ENCODE assay signal across 8 cellular contexts in genomic region chr7:111486472-111487142, GRCh38.
DNase-seq lines count a peak whose midpoint lies in the region; ATAC-seq, FAIRE-seq and TF ChIP-seq lines count a peak whose summit lies in the region.

No MANE protein-coding gene starts in this region.

- no TSS peak for BruUV-seq in PC-9 (replicated peaks; lab: Mats Ljungman, UMichigan)
- BruUV-seq in endothelial cell of umbilical vein (replicated peaks; lab: Mats Ljungman, UMichigan), result no TSS peak

- H3K36me3 ChIP-seq in KMS-11 (ENCODE audit: insufficient read depth), result no peaks in the 10 kb centered on the region
- H3K36me3 ChIP-seq in PC-9 (ENCODE audit: low read depth), result no peaks in the 10 kb centered on the region
- no peaks in the 10 kb centered on the region for H3K36me3 ChIP-seq in endothelial cell of umbilical vein (ENCODE audit: control insufficient read depth in 2 of 2, extremely low read depth in 1 of 2, insufficient read depth in 2 of 2, low read length in 2 of 2)
- H3K36me3 ChIP-seq in naive thymus-derived CD4-positive, alpha-beta T cell (ENCODE audit: control insufficient read depth in 2 of 3, insufficient read depth in 3 of 3, low read length in 3 of 3), result no peaks in the 10 kb centered on the region

- H3K4me3 ChIP-seq in KMS-11 (IDR thresholded peaks at IDR 0.05; ENCODE audit: insufficient read depth, low read depth, low read length) (no peak overlapping the region), PC-9 (no peak overlapping the region), endothelial cell of umbilical vein (replicated peaks in 1 of 3; ENCODE audit: insufficient read depth in 1 of 3, low read depth in 1 of 3, low read length in 3 of 3) (no peak overlapping the region)
- H3K4me3 ChIP-seq in naive thymus-derived CD4-positive, alpha-beta T cell (ENCODE audit: low read length), result no peak overlapping the region

- TF ChIP-seq CTCF in GM20000 (IDR thresholded peaks at IDR 0.05; ENCODE audit: extremely low read depth, missing control alignments), result peak; percentile 28
- peak; percentile 81 for TF ChIP-seq CTCF in KMS-11 (conservative IDR thresholded peaks at IDR 0.05; ENCODE audit: low read depth, low read length)
- TF ChIP-seq CTCF in PC-9 (conservative IDR thresholded peaks at IDR 0.05), result peak; percentile 76
- peak; percentile 48 to 57 for TF ChIP-seq CTCF in endothelial cell of umbilical vein (IDR thresholded peaks at IDR 0.05; ENCODE audit: extremely low read depth in 1 of 2, insufficient read depth in 1 of 2, low read depth in 1 of 2, low read length in 2 of 2)

- H2AFZ ChIP-seq in KMS-11 (ENCODE audit: low read depth) (no peak overlapping the region), PC-9 (no peak overlapping the region), endothelial cell of umbilical vein (ENCODE audit: low read depth, low read length) (no peak overlapping the region)

- intact Hi-C loops in PC-9 (cut with micrococcal nuclease; ENCODE audit: unreplicated experiment), result loop anchor here (10.0 kb wide), 2 partner anchors 248 to 1642 kb away; no protein-coding TSS in a partner anchor
- intact Hi-C loops in endothelial cell of umbilical vein (cut with micrococcal nuclease), result loop anchor here (1.0 to 10.0 kb wide), 7 partner anchors 157 to 1642 kb away; no protein-coding TSS in a partner anchor
- intact Hi-C loops in naive thymus-derived CD4-positive, alpha-beta T cell (cut with micrococcal nuclease), result loop anchor here (1.0 to 10.0 kb wide), 12 partner anchors 248 to 1642 kb away; partner anchors contain the start of gene LRRN3 (in 1 of the 2)

- H3K9me3 Mint-ChIP-seq in naive thymus-derived CD4-positive, alpha-beta T cell, result no peaks in the 10 kb centered on the region
- H3K9me3 Mint-ChIP-seq in activated CD4-positive, alpha-beta memory T cell treated with anti-CD3 and anti-CD28 coated beads, Interleukin-2, amount 10 ng/mL, durations not matched to agents 7 days and 5 days, result no peaks in the 10 kb centered on the region

- POLR2A ChIA-PET in PC-9 (lab: Charles Lee; ENCODE audit: unreplicated experiment), result no interaction called here
- POLR2A ChIA-PET in endothelial cell of umbilical vein (lab: Charles Lee), result no interaction called here
- POLR2A ChIA-PET in naive thymus-derived CD4-positive, alpha-beta T cell (lab: Charles Lee), result no interaction called here
- POLR2A ChIA-PET in activated CD4-positive, alpha-beta memory T cell treated with anti-CD3 and anti-CD28 coated beads, Interleukin-2, amount 10 ng/mL, durations not matched to agents 7 days and 5 days (lab: Charles Lee), result no interaction called here

- no peak for ATAC-seq in naive thymus-derived CD4-positive, alpha-beta T cell
- ATAC-seq in T-helper 17 cell, result no peak

- no peaks in the 10 kb centered on the region for H3K9me2 ChIP-seq in PC-9 (ENCODE audit: insufficient read depth)

- H3K4me1 ChIP-seq in KMS-11 (ENCODE audit: low read depth, poor library complexity, severe bottlenecking) (no peaks in the 10 kb centered on the region), PC-9 (replicated peaks; ENCODE audit: insufficient read depth) (no peaks in the 10 kb centered on the region), endothelial cell of umbilical vein (ENCODE audit: control insufficient read depth, extremely low read depth, insufficient read depth, low read length) (no peaks in the 10 kb centered on the region)
- no peaks in the 10 kb centered on the region for H3K4me1 ChIP-seq in naive thymus-derived CD4-positive, alpha-beta T cell (ENCODE audit: control insufficient read depth in 2 of 2, insufficient read depth in 2 of 2, low read length in 2 of 2)

- H3K36me3 Mint-ChIP-seq in naive thymus-derived CD4-positive, alpha-beta T cell, result peaks cover 0 to 16% (median 3%) of the 10 kb centered on the region in 5 donors
- no peaks in the 10 kb centered on the region for H3K36me3 Mint-ChIP-seq in activated CD4-positive, alpha-beta memory T cell treated with anti-CD3 and anti-CD28 coated beads, Interleukin-2, amount 10 ng/mL, durations not matched to agents 7 days and 5 days (ENCODE audit: low read depth)
- H3K36me3 Mint-ChIP-seq in T-helper 17 cell (ENCODE audit: low read depth), result peaks cover 4% of the 10 kb centered on the region

- H3K79me2 ChIP-seq in KMS-11 (ENCODE audit: insufficient read depth, low read depth) (no peaks in the 10 kb centered on the region), PC-9 (ENCODE audit: low read depth) (no peaks in the 10 kb centered on the region), endothelial cell of umbilical vein (ENCODE audit: control insufficient read depth, insufficient read depth, low read length) (no peaks in the 10 kb centered on the region)

- H4K20me1 ChIP-seq in KMS-11 (ENCODE audit: insufficient read depth) (no peaks in the 10 kb centered on the region), PC-9 (ENCODE audit: insufficient read depth) (no peaks in the 10 kb centered on the region), endothelial cell of umbilical vein (replicated peaks; ENCODE audit: control insufficient read depth, extremely low read depth, insufficient read depth, low read length) (no peaks in the 10 kb centered on the region)

- no peak overlapping the region for H3K27ac ChIP-seq in KMS-11
- no peak overlapping the region for H3K27ac ChIP-seq in PC-9
- no peak overlapping the region for H3K27ac ChIP-seq in endothelial cell of umbilical vein (ENCODE audit: insufficient read depth, low read depth, low read length)
- H3K27ac ChIP-seq in naive thymus-derived CD4-positive, alpha-beta T cell (ENCODE audit: low read depth, low read length), result no peak overlapping the region

- H3K27ac Mint-ChIP-seq in naive thymus-derived CD4-positive, alpha-beta T cell, result no peak overlapping the region
- no peak overlapping the region for H3K27ac Mint-ChIP-seq in activated CD4-positive, alpha-beta memory T cell treated with anti-CD3 and anti-CD28 coated beads, Interleukin-2, amount 10 ng/mL, durations not matched to agents 7 days and 5 days
- H3K27ac Mint-ChIP-seq in T-helper 17 cell, result no peak overlapping the region

- dilution Hi-C loops in endothelial cell of umbilical vein (cut with MboI; ENCODE audit: extremely low pct_ligation_motif_present, low sequenced_read_pairs), result no loop called here

- H3K4me3 Mint-ChIP-seq in naive thymus-derived CD4-positive, alpha-beta T cell, result no peak overlapping the region
- no peak overlapping the region for H3K4me3 Mint-ChIP-seq in activated CD4-positive, alpha-beta memory T cell treated with anti-CD3 and anti-CD28 coated beads, Interleukin-2, amount 10 ng/mL, durations not matched to agents 7 days and 5 days
- no peak overlapping the region for H3K4me3 Mint-ChIP-seq in T-helper 17 cell

- no peaks in the 10 kb centered on the region for H3K27me3 ChIP-seq in KMS-11 (ENCODE audit: insufficient read depth, low read depth)
- no peaks in the 10 kb centered on the region for H3K27me3 ChIP-seq in PC-9 (ENCODE audit: insufficient read depth, low read depth)
- no peaks in the 10 kb centered on the region for H3K27me3 ChIP-seq in endothelial cell of umbilical vein (ENCODE audit: control insufficient read depth in 2 of 2, insufficient read depth in 2 of 2, low read length in 2 of 2)
- no peaks in the 10 kb centered on the region for H3K27me3 ChIP-seq in naive thymus-derived CD4-positive, alpha-beta T cell (ENCODE audit: control insufficient read depth in 2 of 2, insufficient read depth in 2 of 2, low read length in 2 of 2)

- no peaks in the 10 kb centered on the region for H3K27me3 Mint-ChIP-seq in naive thymus-derived CD4-positive, alpha-beta T cell
- H3K27me3 Mint-ChIP-seq in activated CD4-positive, alpha-beta memory T cell treated with anti-CD3 and anti-CD28 coated beads, Interleukin-2, amount 10 ng/mL, durations not matched to agents 7 days and 5 days, result no peaks in the 10 kb centered on the region
- no peaks in the 10 kb centered on the region for H3K27me3 Mint-ChIP-seq in T-helper 17 cell

- H3K9me3 ChIP-seq in PC-9 (ENCODE audit: insufficient read depth, low read depth) (no peaks in the 10 kb centered on the region), endothelial cell of umbilical vein (replicated peaks; ENCODE audit: control insufficient read depth, insufficient read depth, low read length) (no peaks in the 10 kb centered on the region), T-helper 17 cell (ENCODE audit: control insufficient read depth, low read length, poor library complexity, severe bottlenecking) (no peaks in the 10 kb centered on the region)
- no peaks in the 10 kb centered on the region for H3K9me3 ChIP-seq in naive thymus-derived CD4-positive, alpha-beta T cell (ENCODE audit: control insufficient read depth in 2 of 3, low read length in 3 of 3)

- peak; percentile 33 for DNase-seq in DMS 273 treated with DMSO at 0.1 percent for 48 hours (lab: John Stamatoyannopoulos, UW)
- DNase-seq in GM20000 (ENCODE audit: low spot score), result peak; percentile 38
- DNase-seq in PC-9, result no peak
- DNase-seq in endothelial cell of umbilical vein (ENCODE audit: low read depth, low spot score), result peak; percentile 70
- DNase-seq in naive thymus-derived CD4-positive, alpha-beta T cell, result peak in 5 of 9 donors; percentile 12 to 33 (median 29)
- no peak for DNase-seq in activated CD4-positive, alpha-beta memory T cell treated with anti-CD3 and anti-CD28 coated beads, Interleukin-2, amount 10 ng/mL, durations not matched to agents 7 days and 5 days
- no peak for DNase-seq in T-helper 17 cell

- H3K4me2 ChIP-seq in KMS-11 (no peak overlapping the region), PC-9 (no peak overlapping the region), endothelial cell of umbilical vein (ENCODE audit: insufficient read depth, low read length) (no peak overlapping the region)

- no peaks in the 10 kb centered on the region for H3K9me1 ChIP-seq in endothelial cell of umbilical vein (replicated peaks; ENCODE audit: control insufficient read depth, extremely low read depth, insufficient read depth, low read length)

- FAIRE-seq in endothelial cell of umbilical vein (lab: Jason Lieb, UNC), result peak; percentile 73

- CTCF ChIA-PET in PC-9 (lab: Charles Lee), result no interaction called here
- CTCF ChIA-PET in endothelial cell of umbilical vein (lab: Charles Lee), result no interaction called here
- CTCF ChIA-PET in naive thymus-derived CD4-positive, alpha-beta T cell (lab: Charles Lee), result no interaction called here
- CTCF ChIA-PET in activated CD4-positive, alpha-beta memory T cell treated with anti-CD3 and anti-CD28 coated beads, Interleukin-2, amount 10 ng/mL, durations not matched to agents 7 days and 5 days (lab: Charles Lee), result no interaction called here

- H3K9ac ChIP-seq in KMS-11 (no peak overlapping the region), endothelial cell of umbilical vein (replicated peaks; ENCODE audit: extremely low read depth, insufficient read depth, low read length) (no peak overlapping the region)

- H3K4me1 Mint-ChIP-seq in naive thymus-derived CD4-positive, alpha-beta T cell, result peaks cover 0 to 3% (median 0%) of the 10 kb centered on the region in 7 donors
- H3K4me1 Mint-ChIP-seq in activated CD4-positive, alpha-beta memory T cell treated with anti-CD3 and anti-CD28 coated beads, Interleukin-2, amount 10 ng/mL, durations not matched to agents 7 days and 5 days, result no peaks in the 10 kb centered on the region
- H3K4me1 Mint-ChIP-seq in T-helper 17 cell, result peaks cover 1% of the 10 kb centered on the region

- TF ChIP-seq POLR2A in endothelial cell of umbilical vein (IDR thresholded peaks at IDR 0.05; ENCODE audit: low read depth, low read length), result no peak

- H3F3A ChIP-seq in PC-9 (ENCODE audit: insufficient read depth, low read depth), result no peaks in the 10 kb centered on the region

TF ChIP-seq in endothelial cell of umbilical vein, 7 proteins besides CTCF, POLR2A, EP300 and RAD21 (continues in another document):
- no peak for TF ChIP-seq POLR2AphosphoS5 (IDR thresholded peaks at IDR 0.05; ENCODE audit: insufficient read depth, low read depth, low read length)

Comparison
In these comparisons a context has a peak if more than half of its experiments do, and no peak if none do; other contexts are left out.
1. DNase-seq: peak in DMS 273 treated with DMSO at 0.1 percent for 48 hours (single experiment), GM20000 (single experiment), endothelial cell of umbilical vein (single experiment) and naive thymus-derived CD4-positive, alpha-beta T cell (5 of 9); none in PC-9 (0 of 2), activated CD4-positive, alpha-beta memory T cell treated with anti-CD3 and anti-CD28 coated beads, Interleukin-2, amount 10 ng/mL, durations not matched to agents 7 days and 5 days (single experiment) and T-helper 17 cell (0 of 3).
2. CTCF ChIP-seq: peak in every context shown above with its lines; median percentile 81 in KMS-11; 76 in PC-9; 52 in endothelial cell of umbilical vein; 28 in GM20000.